Comparison of ENCODE assay signal across 29 cellular contexts in genomic region chr16:60646631-60647030, GRCh38.
"Had no signal": no experiment of that assay in that cellular context is flagged by ENCODE, and none has a peak within 500 bp of the region (broad histone marks: within the 10 kb centered on the region; RNA-seq: fewer than 3 reads in every experiment).

No MANE protein-coding gene starts in this region.

- H3K27me3 ChIP-seq: adrenal gland had no signal

- ATAC-seq: activated CD8-positive, alpha-beta memory T cell treated with anti-CD3 and anti-CD28 coated beads, Interleukin-2, amount 10 ng/mL, durations not matched to agents 7 days and 5 days; activated CD8-positive, alpha-beta T cell treated with anti-CD3 and anti-CD28 coated beads, Interleukin-2, amount 10 ng/mL, durations not matched to agents 7 days and 5 days; activated naive CD4-positive, alpha-beta T cell treated with anti-CD3 and anti-CD28 coated beads, Interleukin-2, amount 50 U/mL, for 72 hours had no signal

- H3K36me3 ChIP-seq: adrenal gland had no signal

- DNase-seq: activated B cell treated with CpG ODN at 0.5 μM for 24 hours; activated CD4-positive, alpha-beta memory T cell treated with anti-CD3 and anti-CD28 coated beads, Interleukin-2, amount 10 ng/mL, durations not matched to agents 7 days and 5 days; activated CD4-positive, alpha-beta T cell treated with anti-CD3 and anti-CD28 coated beads for 4 hours; activated CD4-positive, alpha-beta T cell treated with anti-CD3 and anti-CD28 coated beads, Interleukin-2, amount 10 ng/mL, durations not matched to agents 24 days and 14 days; activated CD4-positive, alpha-beta T cell treated with anti-CD3 and anti-CD28 coated beads, Interleukin-2, amount 50 U/mL, for 1 hour; activated CD4-positive, alpha-beta T cell treated with anti-CD3 and anti-CD28 coated beads, Interleukin-2, amount 50 U/mL, for 48 hours; activated CD4-positive, CD25-positive, alpha-beta regulatory T cell treated with anti-CD3 and anti-CD28 coated beads, Interleukin-2, amount 50 U/mL, for 72 hours; activated CD8-positive, alpha-beta memory T cell treated with anti-CD3 and anti-CD28 coated beads for 24 hours; activated CD8-positive, alpha-beta memory T cell treated with anti-CD3 and anti-CD28 coated beads, Interleukin-2, amount 10 ng/mL, durations not matched to agents 7 days and 5 days; activated CD8-positive, alpha-beta memory T cell treated with anti-CD3 and anti-CD28 coated beads, Interleukin-2, amount 50 U/mL, for 48 hours; activated CD8-positive, alpha-beta T cell treated with anti-CD3 and anti-CD28 coated beads, Interleukin-2, amount 10 ng/mL, durations not matched to agents 7 days and 5 days; activated effector memory CD4-positive, alpha-beta T cell treated with anti-CD3 and anti-CD28 coated beads, Interleukin-2, amount 50 U/mL, for 16 hours; activated gamma-delta T cell treated with Interleukin-2 at 50 U/mL for 16 hours; activated naive CD4-positive, alpha-beta T cell; activated naive CD4-positive, alpha-beta T cell treated with anti-CD3 and anti-CD28 coated beads for 36 hours; activated naive CD4-positive, alpha-beta T cell treated with anti-CD3 and anti-CD28 coated beads, Interleukin-2, amount 50 U/mL, for 16 hours; activated naive CD8-positive, alpha-beta T cell treated with anti-CD3 and anti-CD28 coated beads for 36 hours; activated T-cell treated with anti-CD3 and anti-CD28 coated beads, Interleukin-2, amount 50 U/mL, for 24 hours; activated T-cell treated with anti-CD3 and anti-CD28 coated beads, Interleukin-2, amount 50 U/mL, for 48 hours; adrenal gland; amniotic stem cell; aorta; central memory CD4-positive, alpha-beta T cell; SW 1271; T-helper 1 cell; T-helper 2 cell; T-helper 9 cell had no signal

- H3K4me3 ChIP-seq: adrenal gland had no signal

- H3K27ac ChIP-seq: adrenal gland, VCaP had no signal

- H3K9me3 ChIP-seq: adrenal gland had no signal

- H3K4me1 ChIP-seq: adrenal gland had no signal
